8 cellular contexts compared by ENCODE assay signal in the genomic region with DNA sequence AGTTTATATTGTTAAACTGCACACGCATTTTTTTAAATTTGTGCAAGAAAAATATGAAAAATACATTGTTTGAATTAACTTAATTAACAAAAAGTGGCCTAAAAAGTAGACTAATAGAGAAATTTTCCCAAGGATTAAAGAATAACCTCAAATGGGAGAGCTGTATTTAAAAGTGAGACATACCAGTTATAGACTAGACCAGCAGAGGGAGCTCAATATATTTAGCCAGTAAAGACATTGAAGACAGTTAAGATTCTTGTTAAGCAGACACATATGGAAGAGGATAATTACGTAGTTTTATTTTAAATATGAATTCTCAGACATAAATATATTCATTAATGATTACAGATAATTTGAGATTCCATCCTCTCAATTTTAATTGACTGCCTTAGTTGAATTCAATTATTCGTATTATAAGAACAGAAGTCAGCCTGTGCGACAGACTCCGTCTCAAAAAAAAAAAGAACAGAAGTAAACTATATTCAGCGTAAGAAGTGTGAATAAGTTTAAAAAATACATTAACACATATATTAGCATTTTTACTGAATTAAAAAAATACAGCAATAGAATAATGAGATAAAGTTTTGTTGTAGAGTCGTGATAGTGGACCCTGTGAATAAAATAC.
DNase-seq lines count a peak whose midpoint lies in the region; ATAC-seq, FAIRE-seq and TF ChIP-seq lines count a peak whose summit lies in the region.

No MANE protein-coding gene starts in this region.

- H3K9me3 Mint-ChIP-seq in GM23338, result no peaks in the 10 kb centered on the region

- H3K36me3 ChIP-seq in GM23338 (ENCODE audit: insufficient read depth), result no peaks in the 10 kb centered on the region
- no peaks in the 10 kb centered on the region for H3K36me3 ChIP-seq in small intestine (ENCODE audit: control insufficient read depth in 2 of 2, insufficient read depth in 2 of 2, low read length in 2 of 2)

- no peaks in the 10 kb centered on the region for H3F3A ChIP-seq in GM23338 (replicated peaks; ENCODE audit: low read depth)

- no peak overlapping the region for H3K4me3 ChIP-seq in GM23338
- H3K4me3 ChIP-seq in fibroblast of mammary gland (ENCODE audit: control insufficient read depth, low read depth, low read length), result no peak overlapping the region
- H3K4me3 ChIP-seq in small intestine (ENCODE audit: low read depth in 1 of 2, low read length in 2 of 2), result no peak overlapping the region

- no peaks in the 10 kb centered on the region for H3K9me3 ChIP-seq in small intestine (ENCODE audit: control insufficient read depth, low read depth)

- TF ChIP-seq CTCF in GM12801 (IDR thresholded peaks at IDR 0.05; ENCODE audit: extremely low read depth, insufficient read length) (peak; percentile 36), GM23338 (conservative IDR thresholded peaks at IDR 0.05; ENCODE audit: low read depth in 2 of 2) (peak; percentile 64 to 93), fibroblast of mammary gland (conservative IDR thresholded peaks at IDR 0.05; ENCODE audit: control insufficient read depth, insufficient read depth, low read depth, low read length) (peak; percentile 82)

- H3K4me1 ChIP-seq in GM23338 (ENCODE audit: insufficient read depth), result no peaks in the 10 kb centered on the region
- no peaks in the 10 kb centered on the region for H3K4me1 ChIP-seq in small intestine (ENCODE audit: control insufficient read depth in 2 of 2, insufficient read depth in 1 of 2, low read depth in 1 of 2, low read length in 1 of 2)

- no peaks in the 10 kb centered on the region for H3K36me3 Mint-ChIP-seq in GM23338 (ENCODE audit: low read depth)

- H3K27ac ChIP-seq in GM23338 (ENCODE audit: low read depth) (no peak overlapping the region), small intestine (ENCODE audit: low read depth in 1 of 2, low read length in 1 of 2) (no peak overlapping the region)

- no peaks in the 10 kb centered on the region for H3K4me1 Mint-ChIP-seq in GM23338

- peak; percentile 55 for FAIRE-seq in small intestine (lab: Jason Lieb, UNC)

- no peak overlapping the region for H2AFZ ChIP-seq in GM23338

- no peaks in the 10 kb centered on the region for H3K79me2 ChIP-seq in GM23338 (replicated peaks; ENCODE audit: insufficient read depth)

- no peak overlapping the region for H3K4me2 ChIP-seq in GM23338

- H3K4me3 Mint-ChIP-seq in GM23338, result no peak overlapping the region

- WGBS in small intestine, 3 donors, result 45 to 50% (median 46%) methylated on average over 7 of the region's 7 CpGs

- no peaks in the 10 kb centered on the region for H3K27me3 ChIP-seq in GM23338 (ENCODE audit: insufficient read depth)
- H3K27me3 ChIP-seq in small intestine (ENCODE audit: control insufficient read depth in 2 of 2, insufficient read depth in 2 of 2, low read length in 2 of 2), result no peaks in the 10 kb centered on the region

- H3K9me2 ChIP-seq in GM23338 (ENCODE audit: insufficient read depth), result no peaks in the 10 kb centered on the region

- H4K20me1 ChIP-seq in GM23338 (replicated peaks; ENCODE audit: insufficient read depth), result no peaks in the 10 kb centered on the region

- peak; percentile 78 for DNase-seq in GM23338 (ENCODE audit: low spot score)
- DNase-seq in LHCN-M2 (ENCODE audit: low read depth), result peak; percentile 44
- peak; percentile 49 for DNase-seq in RPMI8226
- DNase-seq in fibroblast of mammary gland (ENCODE audit: low read depth), result peak; percentile 59
- DNase-seq in small intestine, result peak; percentile 30
- DNase-seq in GOT3 (lab: John Stamatoyannopoulos, UW), result no peak

- no peaks in the 10 kb centered on the region for H3K27me3 Mint-ChIP-seq in GM23338 (ENCODE audit: insufficient read depth, low read depth, poor library complexity)

- no peak overlapping the region for H3K27ac Mint-ChIP-seq in GM23338

- peak; percentile 58 for ATAC-seq in GM23338
- no peak for ATAC-seq in HG03039 (IDR thresholded peaks at IDR 0.05; ENCODE audit: unreplicated experiment)

TF ChIP-seq in GM23338, 12 proteins besides CTCF, POLR2A, EP300 and RAD21:
- TF ChIP-seq EZH2phosphoT487 (IDR thresholded peaks at IDR 0.05; ENCODE audit: unreplicated experiment) (no peak), EZH2 (IDR thresholded peaks at IDR 0.05; ENCODE audit: low read depth, unreplicated experiment) (no peak), STAT1 (IDR thresholded peaks at IDR 0.05; ENCODE audit: unreplicated experiment) (no peak), CREB1 (CRISPR knock-in tag; IDR thresholded peaks at IDR 0.05; ENCODE audit: low read depth) (no peak), ZNF331 (CRISPR knock-in tag; IDR thresholded peaks at IDR 0.05; ENCODE audit: low read depth) (no peak)
- TF ChIP-seq, protein P1, sequence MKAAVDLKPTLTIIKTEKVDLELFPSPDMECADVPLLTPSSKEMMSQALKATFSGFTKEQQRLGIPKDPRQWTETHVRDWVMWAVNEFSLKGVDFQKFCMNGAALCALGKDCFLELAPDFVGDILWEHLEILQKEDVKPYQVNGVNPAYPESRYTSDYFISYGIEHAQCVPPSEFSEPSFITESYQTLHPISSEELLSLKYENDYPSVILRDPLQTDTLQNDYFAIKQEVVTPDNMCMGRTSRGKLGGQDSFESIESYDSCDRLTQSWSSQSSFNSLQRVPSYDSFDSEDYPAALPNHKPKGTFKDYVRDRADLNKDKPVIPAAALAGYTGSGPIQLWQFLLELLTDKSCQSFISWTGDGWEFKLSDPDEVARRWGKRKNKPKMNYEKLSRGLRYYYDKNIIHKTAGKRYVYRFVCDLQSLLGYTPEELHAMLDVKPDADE (IDR thresholded peaks at IDR 0.05), result no peak
- TF ChIP-seq, protein P2, sequence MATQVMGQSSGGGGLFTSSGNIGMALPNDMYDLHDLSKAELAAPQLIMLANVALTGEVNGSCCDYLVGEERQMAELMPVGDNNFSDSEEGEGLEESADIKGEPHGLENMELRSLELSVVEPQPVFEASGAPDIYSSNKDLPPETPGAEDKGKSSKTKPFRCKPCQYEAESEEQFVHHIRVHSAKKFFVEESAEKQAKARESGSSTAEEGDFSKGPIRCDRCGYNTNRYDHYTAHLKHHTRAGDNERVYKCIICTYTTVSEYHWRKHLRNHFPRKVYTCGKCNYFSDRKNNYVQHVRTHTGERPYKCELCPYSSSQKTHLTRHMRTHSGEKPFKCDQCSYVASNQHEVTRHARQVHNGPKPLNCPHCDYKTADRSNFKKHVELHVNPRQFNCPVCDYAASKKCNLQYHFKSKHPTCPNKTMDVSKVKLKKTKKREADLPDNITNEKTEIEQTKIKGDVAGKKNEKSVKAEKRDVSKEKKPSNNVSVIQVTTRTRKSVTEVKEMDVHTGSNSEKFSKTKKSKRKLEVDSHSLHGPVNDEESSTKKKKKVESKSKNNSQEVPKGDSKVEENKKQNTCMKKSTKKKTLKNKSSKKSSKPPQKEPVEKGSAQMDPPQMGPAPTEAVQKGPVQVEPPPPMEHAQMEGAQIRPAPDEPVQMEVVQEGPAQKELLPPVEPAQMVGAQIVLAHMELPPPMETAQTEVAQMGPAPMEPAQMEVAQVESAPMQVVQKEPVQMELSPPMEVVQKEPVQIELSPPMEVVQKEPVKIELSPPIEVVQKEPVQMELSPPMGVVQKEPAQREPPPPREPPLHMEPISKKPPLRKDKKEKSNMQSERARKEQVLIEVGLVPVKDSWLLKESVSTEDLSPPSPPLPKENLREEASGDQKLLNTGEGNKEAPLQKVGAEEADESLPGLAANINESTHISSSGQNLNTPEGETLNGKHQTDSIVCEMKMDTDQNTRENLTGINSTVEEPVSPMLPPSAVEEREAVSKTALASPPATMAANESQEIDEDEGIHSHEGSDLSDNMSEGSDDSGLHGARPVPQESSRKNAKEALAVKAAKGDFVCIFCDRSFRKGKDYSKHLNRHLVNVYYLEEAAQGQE (IDR thresholded peaks at IDR 0.05; ENCODE audit: unreplicated experiment), result no peak
